In the genomic region with DNA sequence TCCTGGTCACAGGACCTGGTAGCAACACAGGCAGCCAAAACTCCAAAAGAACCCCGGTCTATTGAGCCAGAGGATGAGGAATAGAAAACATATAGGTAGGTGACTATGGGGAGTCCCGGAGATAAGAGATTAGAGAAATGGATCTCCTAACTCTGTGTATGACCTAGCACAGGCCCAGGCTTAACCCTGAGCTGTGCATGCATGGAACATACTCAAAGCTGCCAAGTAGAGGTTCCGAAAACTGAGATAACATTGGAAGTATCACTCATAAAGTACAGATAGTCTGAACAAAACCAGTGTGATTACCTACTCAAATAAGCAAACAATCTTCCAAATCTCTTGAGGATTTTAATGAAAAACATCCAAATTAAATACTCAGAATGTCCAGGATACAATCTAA, we compare ENCODE assay signal across 17 cellular contexts.
"Had no signal": no experiment of that assay in that cellular context is flagged by ENCODE, and none has a peak within 500 bp of the region (broad histone marks: within the 10 kb centered on the region; RNA-seq: fewer than 3 reads in every experiment).

No MANE protein-coding gene starts in this region.

- DNase-seq: activated CD4-positive, alpha-beta T cell treated with anti-CD3 and anti-CD28 coated beads, Interleukin-2, amount 50 U/mL, for 1 hour; activated CD4-positive, CD25-positive, alpha-beta regulatory T cell; activated CD8-positive, alpha-beta memory T cell treated with anti-CD3 and anti-CD28 coated beads for 24 hours; activated naive CD8-positive, alpha-beta T cell treated with anti-CD3 and anti-CD28 coated beads for 36 hours; amygdala; cerebellar nuclear complex; effector memory CD8-positive, alpha-beta T cell; head of caudate nucleus; left lung; mucosa of descending colon; naive thymus-derived CD4-positive, alpha-beta T cell; retina; stimulated activated CD4-positive, alpha-beta T cell treated with anti-CD3 and anti-CD28 coated beads, Interleukin-15, amount 100 ng/mL, for 24 hours; stimulated activated CD4-positive, alpha-beta T cell treated with anti-CD3 and anti-CD28 coated beads, Interleukin-4, amount 100 ng/mL, for 1 hour; stimulated activated naive B cell treated with anti-CD40 and anti-IgM and Interleukin-4, amounts not matched to agents 10 μg/mL and 1 μg/mL and 100 μg/mL, for 72 hours; T-helper 2 cell had no signal

- H3K4me3 Mint-ChIP-seq: brain; effector memory CD8-positive, alpha-beta T cell; stimulated activated naive B cell treated with anti-CD40 and anti-IgM and Interleukin-4, amounts not matched to agents 10 μg/mL and 1 μg/mL and 100 μg/mL, for 72 hours had no signal

- ATAC-seq: effector memory CD8-positive, alpha-beta T cell; left lung; mucosa of descending colon; stimulated activated naive B cell treated with anti-CD40 and anti-IgM and Interleukin-4, amounts not matched to agents 10 μg/mL and 1 μg/mL and 100 μg/mL, for 72 hours had no signal

- H3K27ac Mint-ChIP-seq: activated naive CD8-positive, alpha-beta T cell treated with anti-CD3 and anti-CD28 coated beads for 36 hours; effector memory CD8-positive, alpha-beta T cell; stimulated activated naive B cell treated with anti-CD40 and anti-IgM and Interleukin-4, amounts not matched to agents 10 μg/mL and 1 μg/mL and 100 μg/mL, for 72 hours had no signal

- H3K9me3 Mint-ChIP-seq: effector memory CD8-positive, alpha-beta T cell had no signal

- H3K27me3 Mint-ChIP-seq: activated naive CD8-positive, alpha-beta T cell treated with anti-CD3 and anti-CD28 coated beads for 36 hours; effector memory CD8-positive, alpha-beta T cell; naive thymus-derived CD4-positive, alpha-beta T cell; stimulated activated naive B cell treated with anti-CD40 and anti-IgM and Interleukin-4, amounts not matched to agents 10 μg/mL and 1 μg/mL and 100 μg/mL, for 72 hours had no signal

- H3K4me1 Mint-ChIP-seq: brain had no signal
